In genomic region chr2:165003443-165004130, GRCh38 we compare ENCODE assay signal across 1 cellular context.
TF ChIP-seq lines count a peak whose summit lies in the region.

No MANE protein-coding gene starts in this region.

TF ChIP-seq in GM23338, 12 proteins besides CTCF, POLR2A, EP300 and RAD21 (continued from another document):
- no peak for TF ChIP-seq ZNF462 (CRISPR knock-in tag; IDR thresholded peaks at IDR 0.05)
- TF ChIP-seq CREB1 (CRISPR knock-in tag; IDR thresholded peaks at IDR 0.05; ENCODE audit: low read depth): no peak
- no peak for TF ChIP-seq ZNF331 (CRISPR knock-in tag; IDR thresholded peaks at IDR 0.05; ENCODE audit: low read depth)
- no peak for TF ChIP-seq ZNF114 (CRISPR knock-in tag; IDR thresholded peaks at IDR 0.05)
- TF ChIP-seq JUNB (IDR thresholded peaks at IDR 0.05; ENCODE audit: unreplicated experiment): no peak
- no peak for TF ChIP-seq EZH2phosphoT487 (IDR thresholded peaks at IDR 0.05; ENCODE audit: unreplicated experiment)
- TF ChIP-seq STAT1 (IDR thresholded peaks at IDR 0.05; ENCODE audit: unreplicated experiment): no peak
- TF ChIP-seq, protein P1, sequence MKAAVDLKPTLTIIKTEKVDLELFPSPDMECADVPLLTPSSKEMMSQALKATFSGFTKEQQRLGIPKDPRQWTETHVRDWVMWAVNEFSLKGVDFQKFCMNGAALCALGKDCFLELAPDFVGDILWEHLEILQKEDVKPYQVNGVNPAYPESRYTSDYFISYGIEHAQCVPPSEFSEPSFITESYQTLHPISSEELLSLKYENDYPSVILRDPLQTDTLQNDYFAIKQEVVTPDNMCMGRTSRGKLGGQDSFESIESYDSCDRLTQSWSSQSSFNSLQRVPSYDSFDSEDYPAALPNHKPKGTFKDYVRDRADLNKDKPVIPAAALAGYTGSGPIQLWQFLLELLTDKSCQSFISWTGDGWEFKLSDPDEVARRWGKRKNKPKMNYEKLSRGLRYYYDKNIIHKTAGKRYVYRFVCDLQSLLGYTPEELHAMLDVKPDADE (IDR thresholded peaks at IDR 0.05): no peak
- TF ChIP-seq, protein P2, sequence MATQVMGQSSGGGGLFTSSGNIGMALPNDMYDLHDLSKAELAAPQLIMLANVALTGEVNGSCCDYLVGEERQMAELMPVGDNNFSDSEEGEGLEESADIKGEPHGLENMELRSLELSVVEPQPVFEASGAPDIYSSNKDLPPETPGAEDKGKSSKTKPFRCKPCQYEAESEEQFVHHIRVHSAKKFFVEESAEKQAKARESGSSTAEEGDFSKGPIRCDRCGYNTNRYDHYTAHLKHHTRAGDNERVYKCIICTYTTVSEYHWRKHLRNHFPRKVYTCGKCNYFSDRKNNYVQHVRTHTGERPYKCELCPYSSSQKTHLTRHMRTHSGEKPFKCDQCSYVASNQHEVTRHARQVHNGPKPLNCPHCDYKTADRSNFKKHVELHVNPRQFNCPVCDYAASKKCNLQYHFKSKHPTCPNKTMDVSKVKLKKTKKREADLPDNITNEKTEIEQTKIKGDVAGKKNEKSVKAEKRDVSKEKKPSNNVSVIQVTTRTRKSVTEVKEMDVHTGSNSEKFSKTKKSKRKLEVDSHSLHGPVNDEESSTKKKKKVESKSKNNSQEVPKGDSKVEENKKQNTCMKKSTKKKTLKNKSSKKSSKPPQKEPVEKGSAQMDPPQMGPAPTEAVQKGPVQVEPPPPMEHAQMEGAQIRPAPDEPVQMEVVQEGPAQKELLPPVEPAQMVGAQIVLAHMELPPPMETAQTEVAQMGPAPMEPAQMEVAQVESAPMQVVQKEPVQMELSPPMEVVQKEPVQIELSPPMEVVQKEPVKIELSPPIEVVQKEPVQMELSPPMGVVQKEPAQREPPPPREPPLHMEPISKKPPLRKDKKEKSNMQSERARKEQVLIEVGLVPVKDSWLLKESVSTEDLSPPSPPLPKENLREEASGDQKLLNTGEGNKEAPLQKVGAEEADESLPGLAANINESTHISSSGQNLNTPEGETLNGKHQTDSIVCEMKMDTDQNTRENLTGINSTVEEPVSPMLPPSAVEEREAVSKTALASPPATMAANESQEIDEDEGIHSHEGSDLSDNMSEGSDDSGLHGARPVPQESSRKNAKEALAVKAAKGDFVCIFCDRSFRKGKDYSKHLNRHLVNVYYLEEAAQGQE (IDR thresholded peaks at IDR 0.05; ENCODE audit: unreplicated experiment): no peak
- TF ChIP-seq NANOG (IDR thresholded peaks at IDR 0.05; ENCODE audit: borderline replicate concordance): no peak
